In the genomic region with DNA sequence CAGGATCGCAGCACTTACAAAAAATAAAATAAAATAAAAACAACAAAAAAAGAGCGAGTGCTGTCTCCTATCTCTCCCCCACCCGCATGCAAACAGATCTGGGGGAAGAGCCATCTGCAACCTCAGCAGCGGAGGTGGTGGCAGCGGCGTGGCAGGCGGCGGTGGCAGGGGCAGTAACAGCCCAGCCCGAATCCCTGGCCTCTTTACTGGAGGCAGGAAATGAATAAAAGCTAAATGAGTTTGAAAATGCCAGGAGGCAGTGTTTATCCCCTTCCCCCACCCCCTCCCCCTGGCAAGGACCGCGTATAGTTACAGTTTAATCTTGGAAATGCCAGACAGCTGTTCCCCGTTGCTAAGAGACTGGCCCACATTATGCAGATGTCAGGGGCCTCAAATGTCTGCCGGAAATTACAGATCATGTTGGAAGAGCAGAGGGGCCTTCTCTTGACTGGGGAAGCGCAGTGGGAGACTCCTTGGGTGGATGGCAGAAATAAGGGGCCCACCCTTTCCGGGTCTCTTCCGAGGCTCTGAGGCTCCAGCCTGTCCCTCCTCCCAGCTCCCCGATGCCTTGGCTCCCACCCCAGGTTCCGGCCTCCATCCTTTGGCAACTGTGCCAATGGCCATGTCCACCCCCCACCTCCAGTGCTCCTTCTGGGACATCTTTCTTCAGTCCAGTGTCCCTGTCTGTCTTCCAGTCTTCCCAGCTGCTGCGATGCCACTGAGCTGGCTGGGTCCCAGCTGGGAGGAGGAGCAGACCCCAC, we compare ENCODE assay signal across 1 cellular context.
TF ChIP-seq lines count a peak whose summit lies in the region.

No MANE protein-coding gene starts in this region.

TF ChIP-seq in GM23338, 12 proteins besides CTCF, POLR2A, EP300 and RAD21 (continued from another document):
- TF ChIP-seq, protein P1, sequence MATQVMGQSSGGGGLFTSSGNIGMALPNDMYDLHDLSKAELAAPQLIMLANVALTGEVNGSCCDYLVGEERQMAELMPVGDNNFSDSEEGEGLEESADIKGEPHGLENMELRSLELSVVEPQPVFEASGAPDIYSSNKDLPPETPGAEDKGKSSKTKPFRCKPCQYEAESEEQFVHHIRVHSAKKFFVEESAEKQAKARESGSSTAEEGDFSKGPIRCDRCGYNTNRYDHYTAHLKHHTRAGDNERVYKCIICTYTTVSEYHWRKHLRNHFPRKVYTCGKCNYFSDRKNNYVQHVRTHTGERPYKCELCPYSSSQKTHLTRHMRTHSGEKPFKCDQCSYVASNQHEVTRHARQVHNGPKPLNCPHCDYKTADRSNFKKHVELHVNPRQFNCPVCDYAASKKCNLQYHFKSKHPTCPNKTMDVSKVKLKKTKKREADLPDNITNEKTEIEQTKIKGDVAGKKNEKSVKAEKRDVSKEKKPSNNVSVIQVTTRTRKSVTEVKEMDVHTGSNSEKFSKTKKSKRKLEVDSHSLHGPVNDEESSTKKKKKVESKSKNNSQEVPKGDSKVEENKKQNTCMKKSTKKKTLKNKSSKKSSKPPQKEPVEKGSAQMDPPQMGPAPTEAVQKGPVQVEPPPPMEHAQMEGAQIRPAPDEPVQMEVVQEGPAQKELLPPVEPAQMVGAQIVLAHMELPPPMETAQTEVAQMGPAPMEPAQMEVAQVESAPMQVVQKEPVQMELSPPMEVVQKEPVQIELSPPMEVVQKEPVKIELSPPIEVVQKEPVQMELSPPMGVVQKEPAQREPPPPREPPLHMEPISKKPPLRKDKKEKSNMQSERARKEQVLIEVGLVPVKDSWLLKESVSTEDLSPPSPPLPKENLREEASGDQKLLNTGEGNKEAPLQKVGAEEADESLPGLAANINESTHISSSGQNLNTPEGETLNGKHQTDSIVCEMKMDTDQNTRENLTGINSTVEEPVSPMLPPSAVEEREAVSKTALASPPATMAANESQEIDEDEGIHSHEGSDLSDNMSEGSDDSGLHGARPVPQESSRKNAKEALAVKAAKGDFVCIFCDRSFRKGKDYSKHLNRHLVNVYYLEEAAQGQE (IDR thresholded peaks at IDR 0.05; ENCODE audit: unreplicated experiment) = no peak
- no peak for TF ChIP-seq POLR2AphosphoS5 (IDR thresholded peaks at IDR 0.05; ENCODE audit: low read depth)
- no peak for TF ChIP-seq CREB1 (CRISPR knock-in tag; IDR thresholded peaks at IDR 0.05; ENCODE audit: low read depth)
- no peak for TF ChIP-seq EZH2 (IDR thresholded peaks at IDR 0.05; ENCODE audit: low read depth, unreplicated experiment)
- TF ChIP-seq JUNB (IDR thresholded peaks at IDR 0.05; ENCODE audit: unreplicated experiment) = no peak
- no peak for TF ChIP-seq STAT1 (IDR thresholded peaks at IDR 0.05; ENCODE audit: unreplicated experiment)
- TF ChIP-seq, protein P2, sequence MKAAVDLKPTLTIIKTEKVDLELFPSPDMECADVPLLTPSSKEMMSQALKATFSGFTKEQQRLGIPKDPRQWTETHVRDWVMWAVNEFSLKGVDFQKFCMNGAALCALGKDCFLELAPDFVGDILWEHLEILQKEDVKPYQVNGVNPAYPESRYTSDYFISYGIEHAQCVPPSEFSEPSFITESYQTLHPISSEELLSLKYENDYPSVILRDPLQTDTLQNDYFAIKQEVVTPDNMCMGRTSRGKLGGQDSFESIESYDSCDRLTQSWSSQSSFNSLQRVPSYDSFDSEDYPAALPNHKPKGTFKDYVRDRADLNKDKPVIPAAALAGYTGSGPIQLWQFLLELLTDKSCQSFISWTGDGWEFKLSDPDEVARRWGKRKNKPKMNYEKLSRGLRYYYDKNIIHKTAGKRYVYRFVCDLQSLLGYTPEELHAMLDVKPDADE (IDR thresholded peaks at IDR 0.05) = 0 out of 2 replicates have a peak, but pooled peaks have one; percentile 26
- TF ChIP-seq ZNF331 (CRISPR knock-in tag; IDR thresholded peaks at IDR 0.05; ENCODE audit: low read depth) = no peak
